2 cellular contexts compared by ENCODE assay signal in genomic region chr6:93358435-93358834, GRCh38.
A peak's percentile ranks its signal among the peaks of the same experiment; 100 is the strongest.
TF ChIP-seq lines count a peak whose summit lies in the region.

No MANE protein-coding gene starts in this region.

TF ChIP-seq in HepG2, 621 proteins besides CTCF, POLR2A, EP300 and RAD21 (continued from another document):
- TF ChIP-seq LCORL (IDR thresholded peaks at IDR 0.05): peak; percentile 69; the same call in 1 of the 2 replicates
- TF ChIP-seq LCORL (CRISPR knock-in tag; IDR thresholded peaks at IDR 0.05): no peak
- no peak for TF ChIP-seq CAMTA2 (CRISPR knock-in tag; IDR thresholded peaks at IDR 0.05; ENCODE audit: borderline replicate concordance)
- no peak for TF ChIP-seq NR3C1 (CRISPR knock-in tag; IDR thresholded peaks at IDR 0.05)
- no peak for TF ChIP-seq ZNF260 (CRISPR knock-in tag; IDR thresholded peaks at IDR 0.05; ENCODE audit: borderline replicate concordance, low read depth)

TF ChIP-seq in WTC11, 78 proteins besides CTCF, POLR2A, EP300 and RAD21 (continued from another document):
- TF ChIP-seq FOXP4 (CRISPR knock-in tag; IDR thresholded peaks at IDR 0.05) (no peak), ZNF138 (CRISPR knock-in tag; conservative IDR thresholded peaks at IDR 0.05) (no peak), ATF1 (CRISPR knock-in tag; IDR thresholded peaks at IDR 0.05) (no peak), MXD4 (CRISPR knock-in tag; IDR thresholded peaks at IDR 0.05; ENCODE audit: borderline replicate concordance) (no peak), ZNF423 (CRISPR knock-in tag; IDR thresholded peaks at IDR 0.05) (no peak), EMX1 (CRISPR knock-in tag; IDR thresholded peaks at IDR 0.05) (no peak), JAZF1 (CRISPR knock-in tag; IDR thresholded peaks at IDR 0.05) (no peak), ATF6 (CRISPR knock-in tag; IDR thresholded peaks at IDR 0.05) (no peak), FOXJ3 (CRISPR knock-in tag; IDR thresholded peaks at IDR 0.05; ENCODE audit: borderline replicate concordance) (no peak), IRF2 (CRISPR knock-in tag; IDR thresholded peaks at IDR 0.05; ENCODE audit: borderline replicate concordance, low read depth) (no peak)
